In the genomic region with DNA sequence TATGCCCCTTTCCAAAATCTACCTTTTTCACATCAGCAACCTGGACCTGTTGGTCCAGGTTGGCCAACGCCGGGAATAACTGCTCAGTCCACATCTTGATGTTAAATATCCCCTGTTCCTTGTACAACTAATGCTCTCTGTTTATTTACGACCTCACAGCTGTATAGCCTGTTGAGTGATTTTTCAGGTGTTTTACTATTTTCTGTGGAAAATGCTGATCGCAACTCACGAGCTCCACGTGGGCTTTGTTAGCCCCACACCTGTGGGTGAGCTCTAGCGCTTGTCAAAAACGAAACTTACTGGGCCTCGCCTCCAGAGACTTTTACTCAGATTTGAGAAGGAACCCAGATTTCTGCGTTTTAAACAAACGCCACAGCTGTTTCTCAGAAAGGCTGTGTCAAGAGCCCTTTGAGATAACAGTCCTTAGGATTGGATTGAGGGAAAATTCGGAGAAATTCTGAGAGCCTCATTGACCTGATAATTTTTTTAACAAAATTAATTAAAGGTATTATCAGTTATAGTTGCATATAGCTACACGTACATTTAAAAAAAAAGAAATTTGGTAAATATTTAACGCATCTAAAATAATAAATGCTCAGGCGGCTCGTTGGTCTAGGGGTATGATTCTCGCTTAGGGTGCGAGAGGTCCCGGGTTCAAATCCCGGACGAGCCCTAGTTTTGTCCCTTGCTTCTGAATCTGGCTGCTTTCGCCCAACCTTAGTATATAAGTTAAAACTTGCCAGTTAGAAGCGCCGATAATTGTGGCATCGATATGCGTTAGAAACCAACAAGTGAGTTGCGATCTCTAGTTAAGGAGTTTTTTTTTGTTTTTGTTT, we compare ENCODE assay signal across 1 cellular context.
TF ChIP-seq lines count a peak whose summit lies in the region.

No MANE protein-coding gene starts in this region.

TF ChIP-seq in K562, 482 proteins besides CTCF, POLR2A, EP300 and RAD21 (continues in another document):
- TF ChIP-seq ZBTB7A (IDR thresholded peaks at IDR 0.05; ENCODE audit: borderline replicate concordance, control insufficient read depth, low read depth, low read length) (no peak), ZNF12 (CRISPR knock-in tag; IDR thresholded peaks at IDR 0.05) (no peak), NCOA2 (IDR thresholded peaks at IDR 0.05; ENCODE audit: partially characterized antibody in 2 of 2) (peak in 1 of 2 experiments; percentile 77), ETS1 (conservative IDR thresholded peaks at IDR 0.05; ENCODE audit: control insufficient read depth, low read depth, low read length) (0 out of 2 replicates have a peak, but pooled peaks have one; percentile 72), TARDBP (IDR thresholded peaks at IDR 0.05) (peak; percentile 19; the same call in 1 of the 2 replicates), RBM34 (IDR thresholded peaks at IDR 0.05; ENCODE audit: borderline replicate concordance, insufficient read depth, low read length) (no peak), FOXK2 (conservative IDR thresholded peaks at IDR 0.05 in 1 of 2, IDR thresholded peaks at IDR 0.05 in 1 of 2; ENCODE audit: low read depth in 2 of 2) (peak; percentile 5 to 76; a peak in 2 of 4 replicates), PHF8 (IDR thresholded peaks at IDR 0.05; ENCODE audit: borderline replicate concordance, low read length) (no peak; the same call in 1 of the 2 replicates), HMBOX1 (IDR thresholded peaks at IDR 0.05) (peak; percentile 94), MLX (CRISPR knock-in tag; conservative IDR thresholded peaks at IDR 0.05) (0 out of 4 replicates have a peak, but pooled peaks of 1 of the 2 experiments have one; percentile 22), FOSL1 (tag; conservative IDR thresholded peaks at IDR 0.05) (peak; percentile 26; the same call in 1 of the 2 replicates), ZNF592 (IDR thresholded peaks at IDR 0.05) (peak; percentile 79), FOXA1 (IDR thresholded peaks at IDR 0.05; ENCODE audit: borderline replicate concordance) (no peak), CHD2 (IDR thresholded peaks at IDR 0.05; ENCODE audit: low read depth, low read length) (0 out of 2 replicates have a peak, but pooled peaks have one; percentile 51), GTF3C2 (IDR thresholded peaks at IDR 0.05; ENCODE audit: borderline replicate concordance, extremely low read depth, insufficient read length) (peak; percentile 94), NR2F6 (CRISPR knock-in tag; IDR thresholded peaks at IDR 0.05) (no peak), ZNF830 (CRISPR knock-in tag; IDR thresholded peaks at IDR 0.05) (no peak), MXI1 (IDR thresholded peaks at IDR 0.05; ENCODE audit: low read depth, low read length) (no peak), ZNF24 (IDR thresholded peaks at IDR 0.05) (0 out of 2 replicates have a peak, but pooled peaks have one; percentile 15), OTX1 (CRISPR knock-in tag; IDR thresholded peaks at IDR 0.05) (no peak), ZFPM2 (CRISPR knock-in tag; IDR thresholded peaks at IDR 0.05) (no peak), MAFF (IDR thresholded peaks at IDR 0.05; ENCODE audit: low read length) (0 out of 2 replicates have a peak, but pooled peaks have one; percentile 8), CBFA2T3 (IDR thresholded peaks at IDR 0.05) (peak; percentile 48), ARID3A (IDR thresholded peaks at IDR 0.05; ENCODE audit: borderline replicate concordance, low read depth, low read length) (peak; percentile 95), ZNF764 (CRISPR knock-in tag; IDR thresholded peaks at IDR 0.05; ENCODE audit: low read depth) (peak; percentile 77; the same call in 1 of the 2 replicates), HDAC2 (IDR thresholded peaks at IDR 0.05) (peak; percentile 86), TGIF2 (CRISPR knock-in tag; IDR thresholded peaks at IDR 0.05) (no peak), GABPB1 (CRISPR knock-in tag; IDR thresholded peaks at IDR 0.05) (no peak)
- TF ChIP-seq, protein P1, sequence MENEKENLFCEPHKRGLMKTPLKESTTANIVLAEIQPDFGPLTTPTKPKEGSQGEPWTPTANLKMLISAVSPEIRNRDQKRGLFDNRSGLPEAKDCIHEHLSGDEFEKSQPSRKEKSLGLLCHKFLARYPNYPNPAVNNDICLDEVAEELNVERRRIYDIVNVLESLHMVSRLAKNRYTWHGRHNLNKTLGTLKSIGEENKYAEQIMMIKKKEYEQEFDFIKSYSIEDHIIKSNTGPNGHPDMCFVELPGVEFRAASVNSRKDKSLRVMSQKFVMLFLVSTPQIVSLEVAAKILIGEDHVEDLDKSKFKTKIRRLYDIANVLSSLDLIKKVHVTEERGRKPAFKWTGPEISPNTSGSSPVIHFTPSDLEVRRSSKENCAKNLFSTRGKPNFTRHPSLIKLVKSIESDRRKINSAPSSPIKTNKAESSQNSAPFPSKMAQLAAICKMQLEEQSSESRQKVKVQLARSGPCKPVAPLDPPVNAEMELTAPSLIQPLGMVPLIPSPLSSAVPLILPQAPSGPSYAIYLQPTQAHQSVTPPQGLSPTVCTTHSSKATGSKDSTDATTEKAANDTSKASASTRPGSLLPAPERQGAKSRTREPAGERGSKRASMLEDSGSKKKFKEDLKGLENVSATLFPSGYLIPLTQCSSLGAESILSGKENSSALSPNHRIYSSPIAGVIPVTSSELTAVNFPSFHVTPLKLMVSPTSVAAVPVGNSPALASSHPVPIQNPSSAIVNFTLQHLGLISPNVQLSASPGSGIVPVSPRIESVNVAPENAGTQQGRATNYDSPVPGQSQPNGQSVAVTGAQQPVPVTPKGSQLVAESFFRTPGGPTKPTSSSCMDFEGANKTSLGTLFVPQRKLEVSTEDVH (IDR thresholded peaks at IDR 0.05; ENCODE audit: low read depth, partially characterized antibody): peak; percentile 36
- TF ChIP-seq, protein P2, sequence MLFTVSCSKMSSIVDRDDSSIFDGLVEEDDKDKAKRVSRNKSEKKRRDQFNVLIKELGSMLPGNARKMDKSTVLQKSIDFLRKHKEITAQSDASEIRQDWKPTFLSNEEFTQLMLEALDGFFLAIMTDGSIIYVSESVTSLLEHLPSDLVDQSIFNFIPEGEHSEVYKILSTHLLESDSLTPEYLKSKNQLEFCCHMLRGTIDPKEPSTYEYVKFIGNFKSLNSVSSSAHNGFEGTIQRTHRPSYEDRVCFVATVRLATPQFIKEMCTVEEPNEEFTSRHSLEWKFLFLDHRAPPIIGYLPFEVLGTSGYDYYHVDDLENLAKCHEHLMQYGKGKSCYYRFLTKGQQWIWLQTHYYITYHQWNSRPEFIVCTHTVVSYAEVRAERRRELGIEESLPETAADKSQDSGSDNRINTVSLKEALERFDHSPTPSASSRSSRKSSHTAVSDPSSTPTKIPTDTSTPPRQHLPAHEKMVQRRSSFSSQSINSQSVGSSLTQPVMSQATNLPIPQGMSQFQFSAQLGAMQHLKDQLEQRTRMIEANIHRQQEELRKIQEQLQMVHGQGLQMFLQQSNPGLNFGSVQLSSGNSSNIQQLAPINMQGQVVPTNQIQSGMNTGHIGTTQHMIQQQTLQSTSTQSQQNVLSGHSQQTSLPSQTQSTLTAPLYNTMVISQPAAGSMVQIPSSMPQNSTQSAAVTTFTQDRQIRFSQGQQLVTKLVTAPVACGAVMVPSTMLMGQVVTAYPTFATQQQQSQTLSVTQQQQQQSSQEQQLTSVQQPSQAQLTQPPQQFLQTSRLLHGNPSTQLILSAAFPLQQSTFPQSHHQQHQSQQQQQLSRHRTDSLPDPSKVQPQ (CRISPR knock-in tag; IDR thresholded peaks at IDR 0.05; ENCODE audit: borderline replicate concordance): no peak
